In the genomic region with DNA sequence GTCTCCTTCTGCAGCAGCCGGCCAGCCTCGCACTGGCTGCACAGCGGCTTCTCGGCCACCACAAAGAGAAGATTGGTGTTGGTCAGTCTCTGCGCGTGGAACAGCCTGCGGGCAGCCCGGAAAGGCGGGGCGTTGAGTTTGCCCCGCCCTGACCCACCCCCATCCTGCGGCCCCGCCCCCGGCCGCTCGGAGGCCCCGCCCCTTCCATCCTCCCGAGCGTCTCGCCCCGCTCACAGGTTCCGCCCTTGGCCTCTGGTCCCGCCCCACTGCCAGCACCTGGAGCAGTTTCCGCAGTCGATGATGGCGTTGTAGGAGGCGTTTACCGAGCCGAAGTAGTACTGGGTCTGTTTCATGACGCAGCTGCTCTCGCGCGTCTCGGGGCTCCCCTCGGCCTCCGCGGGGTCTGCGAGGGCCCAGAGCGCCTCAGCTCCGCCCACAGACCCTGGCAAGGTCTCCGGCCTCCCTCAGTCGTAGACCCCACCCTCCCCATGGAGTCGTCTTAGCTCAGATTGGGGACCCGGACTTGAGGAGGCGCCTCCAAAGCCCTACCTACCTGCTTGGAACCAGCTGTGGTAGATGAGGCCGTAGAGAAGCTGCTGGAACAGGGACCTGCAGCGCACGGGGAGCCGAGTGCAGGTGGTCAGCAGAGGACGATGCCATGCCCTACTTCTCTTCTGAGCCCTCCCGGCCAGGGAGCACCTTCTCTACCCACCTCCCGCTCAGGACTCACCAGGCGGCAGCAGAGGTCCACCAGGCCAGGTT, we compare ENCODE assay signal across 8 cellular contexts. TPM values are rescaled to one million over a fixed set of nuclear protein-coding genes. Genes with fewer than 3 reads are reported as not detected.
DNase-seq lines count a peak whose midpoint lies in the region; ATAC-seq, FAIRE-seq and TF ChIP-seq lines count a peak whose summit lies in the region.

No MANE protein-coding gene starts in this region.

- H3K27me3 ChIP-seq in pancreas = no peaks in the 10 kb centered on the region
- H3K27me3 ChIP-seq in thoracic aorta (replicated peaks; ENCODE audit: insufficient read depth) = no peaks in the 10 kb centered on the region

- POLR2A ChIA-PET in RWPE1 (lab: Yijun Ruan, JAX; ENCODE audit: low non-redundant PET) = no interaction called here

- no peaks in the 10 kb centered on the region for H3K9me3 ChIP-seq in pancreas
- H3K9me3 ChIP-seq in thoracic aorta = no peaks in the 10 kb centered on the region

- H3K36me3 ChIP-seq in pancreas (no peaks in the 10 kb centered on the region), thoracic aorta (no peaks in the 10 kb centered on the region)

- CTCF ChIA-PET in RWPE1 (lab: Yijun Ruan, JAX) = interaction anchor here (0.5 to 0.6 kb wide), 3 partner anchors 60 to 988 kb away, joined by 3 read pairs; no protein-coding TSS in a partner anchor

- peak; percentile 89 for ATAC-seq in GM19043 (IDR thresholded peaks at IDR 0.05; ENCODE audit: low read depth, unreplicated experiment)
- ATAC-seq in HG03354 (IDR thresholded peaks at IDR 0.05; ENCODE audit: poor library complexity, severe bottlenecking, unreplicated experiment) = peak; percentile 92
- ATAC-seq in pancreas = peak; percentile 91 to 94 (median 94)
- ATAC-seq in thoracic aorta (ENCODE audit: insufficient number of reproducible peaks, low FRiP score, low read depth) = peak; percentile 53

- WGBS in pancreas, 2 donors = 2 to 3% methylated on average over 40 to 53 of the region's 53 CpGs

- H3K27ac ChIP-seq in RWPE1 (peak overlapping the region; percentile 54), pancreas (peak overlapping the region; percentile 42 to 63 (median 58)), thoracic aorta (no peak overlapping the region)

- intact Hi-C loops in pancreas (cut with DNase I) = no loop called here

- DNase-seq in AG08395 (ENCODE audit: low spot score) (peak; percentile 93), RWPE1 (ENCODE audit: low spot score) (peak; percentile 90), glomerular visceral epithelial cell (ENCODE audit: extremely low spot score) (peak; percentile 75), pancreas (peak; percentile 94 to 98 (median 96)), thoracic aorta (ENCODE audit: low spot score) (peak; percentile 65)
- DNase-seq in activated naive CD4-positive, alpha-beta T cell (lab: John Stamatoyannopoulos, UW) = peak; percentile 80 to 94 (median 86)

- TF ChIP-seq CTCF in RWPE1 (conservative IDR thresholded peaks at IDR 0.05; ENCODE audit: low read depth) (no peak), pancreas (IDR thresholded peaks at IDR 0.05) (no peak), thoracic aorta (IDR thresholded peaks at IDR 0.05) (no peak)

- H3K4me1 ChIP-seq in pancreas (peaks cover 0 to 10% (median 4%) of the 10 kb centered on the region in 3 donors), thoracic aorta (ENCODE audit: control insufficient read depth in 1 of 2, low read depth in 2 of 2) (peaks cover 6 to 22% of the 10 kb centered on the region in 2 donors)

- FAIRE-seq in pancreas (lab: Jason Lieb, UNC) = no peak

- peak overlapping the region; percentile 41 to 79 (median 64) for H3K4me3 ChIP-seq in pancreas
- peak overlapping the region; percentile 80 for H3K4me3 ChIP-seq in thoracic aorta

RNA-seq across cellular contexts. Expression of gene TMEM115, which starts 5.9 kb away (rescaled TPM):
- total RNA-seq in pancreas = 10 to 100 TPM; 13.8 to 22.3 (median 16.1) TPM
- 10 to 100 TPM; 25.0 to 29.2 TPM for polyA plus RNA-seq in pancreas
- 10 to 100 TPM; 55.0 to 57.7 TPM for total RNA-seq in thoracic aorta

RNA-seq across cellular contexts. Expression of gene CYB561D2, which starts 14.6 kb away (rescaled TPM):
- total RNA-seq in pancreas (10 to 100 TPM in 4 of 6 donors, 1 to 10 TPM in 2; 8.6 to 14.2 (median 12.8) TPM), thoracic aorta (10 to 100 TPM; 22.5 to 29.4 TPM)
- polyA plus RNA-seq in pancreas = 10 to 100 TPM; 15.3 to 30.4 TPM

RNA-seq across cellular contexts. Expression of gene NPRL2, which starts 14.7 kb away (rescaled TPM):
- total RNA-seq in pancreas (10 to 100 TPM; 17.1 to 29.2 (median 18.6) TPM), thoracic aorta (10 to 100 TPM; 15.4 to 21.0 TPM)
- 10 to 100 TPM; 40.9 to 41.8 TPM for polyA plus RNA-seq in pancreas

RNA-seq across cellular contexts. Expression of gene ZMYND10, which starts 19.7 kb away (rescaled TPM):
- total RNA-seq in pancreas (1 to 10 TPM in 3 of 6 donors, under 1 TPM in 3; 0.35 to 1.3 (median 1.1) TPM), thoracic aorta (not detected)
- 1 to 10 TPM; 5.1 to 8.3 TPM for polyA plus RNA-seq in pancreas

RNA-seq across cellular contexts. Expression of gene RASSF1, which starts 24.6 kb away (rescaled TPM):
- 10 to 100 TPM; 10.3 to 23.0 (median 12.2) TPM for total RNA-seq in pancreas
- 10 to 100 TPM; 17.5 to 29.5 TPM for polyA plus RNA-seq in pancreas
- total RNA-seq in thoracic aorta = 10 to 100 TPM; 45.2 to 72.2 TPM

Comparison
In these comparisons a context has a peak if more than half of its experiments do, and no peak if none do; other contexts are left out.
1. H3K27ac ChIP-seq: peak in RWPE1 (single experiment) and pancreas (4 of 4); none in thoracic aorta (0 of 2).
2. Peak in every context shown above with its lines, with median percentiles within 50 percentile points of each other: DNase-seq and ATAC-seq.